In genomic region chr13:40385858-40386180, GRCh38 we compare ENCODE assay signal across 14 cellular contexts.
A peak's percentile ranks its signal among the peaks of the same experiment; 100 is the strongest.
DNase-seq lines count a peak whose midpoint lies in the region; ATAC-seq and TF ChIP-seq lines count a peak whose summit lies in the region.
"Had no signal": no experiment of that assay in that cellular context is flagged by ENCODE, and none has a peak within 500 bp of the region (broad histone marks: within the 10 kb centered on the region; RNA-seq: fewer than 3 reads in every experiment).

No MANE protein-coding gene starts in this region.

- no peak for DNase-seq in activated naive CD8-positive, alpha-beta T cell treated with anti-CD3 and anti-CD28 coated beads, Interleukin-2, amount 10 ng/mL, durations not matched to agents 7 days and 5 days
- no peak for DNase-seq in activated naive CD8-positive, alpha-beta T cell treated with anti-CD3 and anti-CD28 coated beads, Interleukin-2, amount 50 U/mL, for 24 hours
- DNase-seq in WTC11 (ENCODE audit: low spot score) (no peak), naive B cell (no peak), NCI-H2171 treated with DMSO at 0.1 percent for 48 hours (lab: John Stamatoyannopoulos, UW) (no peak)
- no peak for DNase-seq in stimulated activated CD4-positive, alpha-beta T cell treated with anti-CD3 and anti-CD28 coated beads, Interleukin-15, amount 100 ng/mL, for 24 hours
- DNase-seq in stimulated activated naive B cell treated with anti-CD40 and anti-IgM and Interleukin-4, amounts not matched to agents 10 μg/mL and 1 μg/mL and 100 μg/mL, for 72 hours: no peak
- DNase-seq: DMS 273 treated with DMSO at 0.1 percent for 48 hours, EL, HFFc6, NCI-H187 treated with DMSO at 0.1 percent for 48 hours, NCI-H774, Right ventricle myocardium superior had no signal

- no peak for ATAC-seq in activated naive CD8-positive, alpha-beta T cell treated with anti-CD3 and anti-CD28 coated beads, Interleukin-2, amount 10 ng/mL, durations not matched to agents 7 days and 5 days (ENCODE audit: low read depth)
- ATAC-seq in activated naive CD8-positive, alpha-beta T cell treated with anti-CD3 and anti-CD28 coated beads, Interleukin-2, amount 50 U/mL, for 24 hours: no peak
- ATAC-seq in WTC11 (no peak), naive B cell (ENCODE audit: low read depth in 2 of 2) (no peak)
- no peak for ATAC-seq in stimulated activated naive B cell treated with anti-CD40 and anti-IgM and Interleukin-4, amounts not matched to agents 10 μg/mL and 1 μg/mL and 100 μg/mL, for 72 hours (replicated peaks)
- ATAC-seq: Panc1 had no signal

- CTCF ChIA-PET in WTC11 (lab: Charles Lee): no interaction called here

- H3K36me3 Mint-ChIP-seq in activated naive CD8-positive, alpha-beta T cell treated with anti-CD3 and anti-CD28 coated beads, Interleukin-2, amount 10 ng/mL, durations not matched to agents 7 days and 5 days: peaks cover 21% of the 10 kb centered on the region
- H3K36me3 Mint-ChIP-seq in activated naive CD8-positive, alpha-beta T cell treated with anti-CD3 and anti-CD28 coated beads, Interleukin-2, amount 50 U/mL, for 24 hours (ENCODE audit: low read depth): peaks cover 8% of the 10 kb centered on the region
- H3K36me3 Mint-ChIP-seq in WTC11 (no peaks in the 10 kb centered on the region), naive B cell (no peaks in the 10 kb centered on the region)
- peaks cover 0 to 4% of the 10 kb centered on the region in 2 donors for H3K36me3 Mint-ChIP-seq in stimulated activated naive B cell treated with anti-CD40 and anti-IgM and Interleukin-4, amounts not matched to agents 10 μg/mL and 1 μg/mL and 100 μg/mL, for 72 hours

- TF ChIP-seq CTCF in WTC11 (IDR thresholded peaks at IDR 0.05): no peak

- H3K4me1 Mint-ChIP-seq in activated naive CD8-positive, alpha-beta T cell treated with anti-CD3 and anti-CD28 coated beads, Interleukin-2, amount 10 ng/mL, durations not matched to agents 7 days and 5 days: peaks cover 48% of the 10 kb centered on the region
- H3K4me1 Mint-ChIP-seq in activated naive CD8-positive, alpha-beta T cell treated with anti-CD3 and anti-CD28 coated beads, Interleukin-2, amount 50 U/mL, for 24 hours: peaks cover 52% of the 10 kb centered on the region
- H3K4me1 Mint-ChIP-seq in WTC11 (peaks cover 44% of the 10 kb centered on the region), naive B cell (peaks cover 29 to 54% (median 32%) of the 10 kb centered on the region in 3 donors)
- peaks cover 29 to 47% of the 10 kb centered on the region in 2 donors for H3K4me1 Mint-ChIP-seq in stimulated activated naive B cell treated with anti-CD40 and anti-IgM and Interleukin-4, amounts not matched to agents 10 μg/mL and 1 μg/mL and 100 μg/mL, for 72 hours

- H3K4me3 Mint-ChIP-seq in activated naive CD8-positive, alpha-beta T cell treated with anti-CD3 and anti-CD28 coated beads, Interleukin-2, amount 10 ng/mL, durations not matched to agents 7 days and 5 days: no peak overlapping the region
- H3K4me3 Mint-ChIP-seq in activated naive CD8-positive, alpha-beta T cell treated with anti-CD3 and anti-CD28 coated beads, Interleukin-2, amount 50 U/mL, for 24 hours: no peak overlapping the region
- H3K4me3 Mint-ChIP-seq in WTC11: no peak overlapping the region
- no peak overlapping the region for H3K4me3 Mint-ChIP-seq in naive B cell
- no peak overlapping the region for H3K4me3 Mint-ChIP-seq in stimulated activated naive B cell treated with anti-CD40 and anti-IgM and Interleukin-4, amounts not matched to agents 10 μg/mL and 1 μg/mL and 100 μg/mL, for 72 hours
- H3K4me3 Mint-ChIP-seq: HFFc6 had no signal

- H3K27me3 Mint-ChIP-seq in activated naive CD8-positive, alpha-beta T cell treated with anti-CD3 and anti-CD28 coated beads, Interleukin-2, amount 10 ng/mL, durations not matched to agents 7 days and 5 days: no peaks in the 10 kb centered on the region
- no peaks in the 10 kb centered on the region for H3K27me3 Mint-ChIP-seq in activated naive CD8-positive, alpha-beta T cell treated with anti-CD3 and anti-CD28 coated beads, Interleukin-2, amount 50 U/mL, for 24 hours
- H3K27me3 Mint-ChIP-seq in WTC11 (ENCODE audit: low read depth): no peaks in the 10 kb centered on the region
- H3K27me3 Mint-ChIP-seq in naive B cell: no peaks in the 10 kb centered on the region
- H3K27me3 Mint-ChIP-seq in stimulated activated naive B cell treated with anti-CD40 and anti-IgM and Interleukin-4, amounts not matched to agents 10 μg/mL and 1 μg/mL and 100 μg/mL, for 72 hours: no peaks in the 10 kb centered on the region

- H3K27ac Mint-ChIP-seq in activated naive CD8-positive, alpha-beta T cell treated with anti-CD3 and anti-CD28 coated beads, Interleukin-2, amount 10 ng/mL, durations not matched to agents 7 days and 5 days: peak overlapping the region; percentile 56
- H3K27ac Mint-ChIP-seq in activated naive CD8-positive, alpha-beta T cell treated with anti-CD3 and anti-CD28 coated beads, Interleukin-2, amount 50 U/mL, for 24 hours: no peak overlapping the region
- H3K27ac Mint-ChIP-seq in WTC11 (peak overlapping the region; percentile 9; the same call in 1 of the 2 replicates), naive B cell (peak overlapping the region in 4 of 6 donors; percentile 13 to 85 (median 50))
- H3K27ac Mint-ChIP-seq in stimulated activated naive B cell treated with anti-CD40 and anti-IgM and Interleukin-4, amounts not matched to agents 10 μg/mL and 1 μg/mL and 100 μg/mL, for 72 hours: no peak overlapping the region
- H3K27ac Mint-ChIP-seq: HFFc6 had no signal

- H3K9me3 Mint-ChIP-seq in activated naive CD8-positive, alpha-beta T cell treated with anti-CD3 and anti-CD28 coated beads, Interleukin-2, amount 10 ng/mL, durations not matched to agents 7 days and 5 days: peaks cover 9% of the 10 kb centered on the region
- peaks cover 6% of the 10 kb centered on the region for H3K9me3 Mint-ChIP-seq in activated naive CD8-positive, alpha-beta T cell treated with anti-CD3 and anti-CD28 coated beads, Interleukin-2, amount 50 U/mL, for 24 hours
- peaks cover 9% of the 10 kb centered on the region for H3K9me3 Mint-ChIP-seq in WTC11
- peaks cover 0 to 4% (median 0%) of the 10 kb centered on the region in 7 donors for H3K9me3 Mint-ChIP-seq in naive B cell
- H3K9me3 Mint-ChIP-seq in stimulated activated naive B cell treated with anti-CD40 and anti-IgM and Interleukin-4, amounts not matched to agents 10 μg/mL and 1 μg/mL and 100 μg/mL, for 72 hours: peaks cover 4% of the 10 kb centered on the region in 2 donors
- H3K9me3 Mint-ChIP-seq: HFFc6 had no signal

- POLR2A ChIA-PET in activated naive CD8-positive, alpha-beta T cell treated with anti-CD3 and anti-CD28 coated beads, Interleukin-2, amount 10 ng/mL, durations not matched to agents 7 days and 5 days (lab: Charles Lee): no interaction called here
- POLR2A ChIA-PET in WTC11 (lab: Charles Lee): no interaction called here

TF ChIP-seq in WTC11, 78 proteins besides CTCF, POLR2A, EP300 and RAD21:
- no peak for TF ChIP-seq HMGXB4 (CRISPR knock-in tag; IDR thresholded peaks at IDR 0.05)
- TF ChIP-seq, protein P1, sequence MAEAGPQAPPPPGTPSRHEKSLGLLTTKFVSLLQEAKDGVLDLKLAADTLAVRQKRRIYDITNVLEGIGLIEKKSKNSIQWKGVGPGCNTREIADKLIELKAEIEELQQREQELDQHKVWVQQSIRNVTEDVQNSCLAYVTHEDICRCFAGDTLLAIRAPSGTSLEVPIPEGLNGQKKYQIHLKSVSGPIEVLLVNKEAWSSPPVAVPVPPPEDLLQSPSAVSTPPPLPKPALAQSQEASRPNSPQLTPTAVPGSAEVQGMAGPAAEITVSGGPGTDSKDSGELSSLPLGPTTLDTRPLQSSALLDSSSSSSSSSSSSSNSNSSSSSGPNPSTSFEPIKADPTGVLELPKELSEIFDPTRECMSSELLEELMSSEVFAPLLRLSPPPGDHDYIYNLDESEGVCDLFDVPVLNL (CRISPR knock-in tag; IDR thresholded peaks at IDR 0.05; ENCODE audit: borderline replicate concordance, low read depth): no peak
- no peak for TF ChIP-seq CBFB (CRISPR knock-in tag; IDR thresholded peaks at IDR 0.05; ENCODE audit: low read depth)
- no peak for TF ChIP-seq FOXK1 (CRISPR knock-in tag; IDR thresholded peaks at IDR 0.05)
- TF ChIP-seq ZNF317 (CRISPR knock-in tag; IDR thresholded peaks at IDR 0.05; ENCODE audit: borderline replicate concordance, low read depth): no peak
- TF ChIP-seq GRHL2 (CRISPR knock-in tag; IDR thresholded peaks at IDR 0.05; ENCODE audit: insufficient replicate concordance, severe bottlenecking): no peak
- no peak for TF ChIP-seq PRRX2 (CRISPR knock-in tag; IDR thresholded peaks at IDR 0.05)
- no peak for TF ChIP-seq ATF6 (CRISPR knock-in tag; IDR thresholded peaks at IDR 0.05)
- no peak for TF ChIP-seq MXD4 (CRISPR knock-in tag; IDR thresholded peaks at IDR 0.05; ENCODE audit: borderline replicate concordance)

Comparison
In these comparisons a context has a peak if more than half of its experiments do, and no peak if none do; other contexts are left out.
1. H3K27ac Mint-ChIP-seq: peak in activated naive CD8-positive, alpha-beta T cell treated with anti-CD3 and anti-CD28 coated beads, Interleukin-2, amount 10 ng/mL, durations not matched to agents 7 days and 5 days (single experiment), WTC11 (single experiment) and naive B cell (4 of 6); none in activated naive CD8-positive, alpha-beta T cell treated with anti-CD3 and anti-CD28 coated beads, Interleukin-2, amount 50 U/mL, for 24 hours (single experiment) and stimulated activated naive B cell treated with anti-CD40 and anti-IgM and Interleukin-4, amounts not matched to agents 10 μg/mL and 1 μg/mL and 100 μg/mL, for 72 hours (single experiment).